8 cellular contexts compared by ENCODE assay signal in genomic region chr22:20115691-20116375, GRCh38. TPM values are rescaled to one million over a fixed set of nuclear protein-coding genes. Genes with fewer than 3 reads are reported as not detected.
DNase-seq lines count a peak whose midpoint lies in the region; ATAC-seq and TF ChIP-seq lines count a peak whose summit lies in the region.

TSS of gene RANBP1 (plus strand) at chr22:20116104. CDS start at chr22:20116185, 81 bp downstream.

- WGBS in hepatocyte (ENCODE audit: low lambda C conversion rate, missing lambda C conversion rate), result 92% methylated on average over 30 of the region's 30 CpGs

- peak within 1 kb of the TSS; percentile 90 to 96 (median 94) for H3K9ac ChIP-seq in skeletal muscle tissue (ENCODE audit: low read depth in 1 of 3, low read length in 3 of 3)

- H3K27me3 ChIP-seq in hepatocyte, result no peaks in the 10 kb centered on the region
- no peaks in the 10 kb centered on the region for H3K27me3 ChIP-seq in skeletal muscle tissue (ENCODE audit: control insufficient read depth in 3 of 3, insufficient read depth in 3 of 3, low read length in 3 of 3)

- no peak for TF ChIP-seq CTCF in hepatocyte (IDR thresholded peaks at IDR 0.05; ENCODE audit: poor library complexity)

- H3K27me3 Mint-ChIP-seq in activated naive CD8-positive, alpha-beta T cell treated with anti-CD3 and anti-CD28 coated beads for 36 hours, result no peaks in the 10 kb centered on the region

- peaks cover 46% of the 10 kb centered on the region for H3K36me3 Mint-ChIP-seq in activated naive CD8-positive, alpha-beta T cell treated with anti-CD3 and anti-CD28 coated beads for 36 hours

- H3K4me3 ChIP-seq in hepatocyte (peak within 1 kb of the TSS; percentile 67), skeletal muscle tissue (ENCODE audit: low read length in 3 of 3) (peak within 1 kb of the TSS; percentile 86 to 98 (median 89))

- peak within 1 kb of the TSS; percentile 92 for H3K27ac Mint-ChIP-seq in activated naive CD8-positive, alpha-beta T cell treated with anti-CD3 and anti-CD28 coated beads for 36 hours

- no peaks in the 10 kb centered on the region for H3K9me2 ChIP-seq in hepatocyte (replicated peaks; ENCODE audit: insufficient read depth)

- H3K9me3 ChIP-seq in hepatocyte (ENCODE audit: low read depth), result no peaks in the 10 kb centered on the region
- no peaks in the 10 kb centered on the region for H3K9me3 ChIP-seq in skeletal muscle tissue (ENCODE audit: control insufficient read depth in 3 of 3, low read length in 3 of 3)

- DNase-seq in HT-29 (ENCODE audit: low spot score) (no peak), hepatocyte (ENCODE audit: low spot score) (no peak), NCI-H524 treated with DMSO at 0.1 percent for 48 hours (lab: John Stamatoyannopoulos, UW) (no peak), NCI-H2171 treated with DMSO at 0.1 percent for 48 hours (lab: John Stamatoyannopoulos, UW) (no peak)
- no peak for DNase-seq in activated naive CD8-positive, alpha-beta T cell treated with anti-CD3 and anti-CD28 coated beads for 36 hours
- DNase-seq in stimulated activated naive CD4-positive, alpha-beta T cell (lab: John Stamatoyannopoulos, UW), result no peak

- peaks cover 47% of the 10 kb centered on the region for H3K4me1 Mint-ChIP-seq in activated naive CD8-positive, alpha-beta T cell treated with anti-CD3 and anti-CD28 coated beads for 36 hours

- H3K4me1 ChIP-seq in hepatocyte (ENCODE audit: insufficient read depth) (peaks cover 16% of the 10 kb centered on the region), skeletal muscle tissue (ENCODE audit: control insufficient read depth in 3 of 3, insufficient read depth in 3 of 3, low read length in 3 of 3) (peaks cover 29 to 64% (median 50%) of the 10 kb centered on the region in 3 donors)

- H3K27ac ChIP-seq in hepatocyte (peak within 1 kb of the TSS; percentile 81), skeletal muscle tissue (ENCODE audit: low read depth, low read length) (peak within 1 kb of the TSS; percentile 93)

- no peak for ATAC-seq in HG02840 (IDR thresholded peaks at IDR 0.05; ENCODE audit: low FRiP score, unreplicated experiment)

- H3K79me2 ChIP-seq in hepatocyte, result peaks cover 53% of the 10 kb centered on the region

- H3K9me3 Mint-ChIP-seq in activated naive CD8-positive, alpha-beta T cell treated with anti-CD3 and anti-CD28 coated beads for 36 hours, result no peaks in the 10 kb centered on the region

- peak within 1 kb of the TSS; percentile 62 for H2AFZ ChIP-seq in hepatocyte

- peak within 1 kb of the TSS; percentile 96 for H3K4me2 ChIP-seq in hepatocyte

- H3K36me3 ChIP-seq in hepatocyte (replicated peaks; ENCODE audit: insufficient read depth, low read depth), result no peaks in the 10 kb centered on the region
- peaks cover 49 to 51% (median 50%) of the 10 kb centered on the region in 3 donors for H3K36me3 ChIP-seq in skeletal muscle tissue (ENCODE audit: control insufficient read depth in 3 of 3, insufficient read depth in 3 of 3, low read length in 3 of 3)

- no peaks in the 10 kb centered on the region for H4K20me1 ChIP-seq in hepatocyte (ENCODE audit: insufficient read depth, poor library complexity, severe bottlenecking)

- H3K4me3 Mint-ChIP-seq in activated naive CD8-positive, alpha-beta T cell treated with anti-CD3 and anti-CD28 coated beads for 36 hours, result peak within 1 kb of the TSS; percentile 93

RNA-seq across cellular contexts. Expression of gene RANBP1, which starts in this region (rescaled TPM):
- total RNA-seq in HT-29 (2014; rRNA removed; shearing (Covaris generic)), result 978 and 1,308 TPM in 2 replicates
- total RNA-seq in activated naive CD8-positive, alpha-beta T cell treated with anti-CD3 and anti-CD28 coated beads for 36 hours, result 100 to 1,000 TPM; 492 to 506 TPM
- total RNA-seq in hepatocyte (223 and 227 TPM in 2 replicates), skeletal muscle tissue (85.1 TPM)
- 189 and 192 TPM in 2 replicates for polyA plus RNA-seq in hepatocyte
